15 cellular contexts compared by ENCODE assay signal in the genomic region with DNA sequence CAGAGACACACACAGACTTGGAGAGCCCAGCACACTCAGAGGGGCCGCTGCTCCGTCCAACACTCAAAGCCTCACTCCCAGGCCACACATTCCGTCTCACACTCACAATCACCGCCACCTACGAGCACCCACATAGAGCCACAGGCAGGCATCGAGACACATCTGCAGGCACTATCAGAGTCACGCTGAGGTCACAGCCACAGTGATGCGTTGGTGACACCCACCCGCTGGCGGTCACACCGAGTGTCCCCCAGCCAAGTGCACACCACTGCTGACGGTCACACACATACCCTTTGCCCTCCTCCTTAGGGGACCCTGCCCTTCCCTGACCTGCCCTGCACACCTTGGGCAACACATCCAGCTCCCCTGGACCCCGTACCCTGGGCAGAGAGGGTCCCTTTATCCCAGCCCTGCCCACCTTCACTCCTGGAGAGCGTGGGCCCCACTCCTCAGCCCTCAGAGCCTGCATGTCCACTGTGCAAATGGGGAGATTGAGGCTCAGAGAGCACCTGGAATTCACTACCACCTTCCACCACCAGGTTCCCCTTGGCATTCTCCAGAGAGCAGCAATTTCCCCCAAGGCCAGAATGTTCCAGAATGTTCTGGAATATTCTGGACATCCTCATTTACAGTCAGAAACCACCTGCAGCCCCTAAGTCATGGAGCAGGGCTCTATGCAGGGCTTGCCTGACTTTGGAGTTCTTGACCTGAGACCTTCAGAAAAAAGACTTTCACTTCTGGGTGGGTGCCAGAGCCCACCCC. TPM values are rescaled to one million over a fixed set of nuclear protein-coding genes. Genes with fewer than 3 reads are reported as not detected.
DNase-seq lines count a peak whose midpoint lies in the region; FAIRE-seq and TF ChIP-seq lines count a peak whose summit lies in the region.
"Had no signal": no experiment of that assay in that cellular context is flagged by ENCODE, and none has a peak within 500 bp of the region (broad histone marks: within the 10 kb centered on the region; RNA-seq: fewer than 3 reads in every experiment).

No MANE protein-coding gene starts in this region.

- H3K4me2 ChIP-seq in astrocyte (ENCODE audit: low read length), result no peak overlapping the region
- H3K4me2 ChIP-seq in trophoblast cell (ENCODE audit: low read length), result no peak overlapping the region
- H3K4me2 ChIP-seq: PC-9 had no signal

- H3K9me3 ChIP-seq in astrocyte (ENCODE audit: insufficient read depth, low read depth, low read length) (no peaks in the 10 kb centered on the region), trophoblast cell (ENCODE audit: insufficient read depth, low read depth, low read length) (peaks cover 1% of the 10 kb centered on the region)

- WGBS in trophoblast cell (ENCODE audit: extremely low coverage, insufficient coverage, insufficient read length), result no CpG with 5 or more reads among the region's 14 CpGs

- H3K9ac ChIP-seq in astrocyte (ENCODE audit: low read length) (no peak overlapping the region), trophoblast cell (ENCODE audit: low read length) (no peak overlapping the region)

- no peaks in the 10 kb centered on the region for H3K79me1 ChIP-seq in trophoblast cell (ENCODE audit: low read length)

- no peak overlapping the region for H4K12ac ChIP-seq in trophoblast cell (ENCODE audit: low read depth, low read length)

- H3K4me1 ChIP-seq in astrocyte (ENCODE audit: insufficient read depth, low read length), result no peaks in the 10 kb centered on the region
- peaks cover 0 to 3% of the 10 kb centered on the region in 2 experiments for H3K4me1 ChIP-seq in trophoblast cell (ENCODE audit: control insufficient read depth in 1 of 2, insufficient read depth in 2 of 2, low read length in 2 of 2)

- H3K27ac Mint-ChIP-seq in astrocyte (ENCODE audit: unreplicated experiment) (peak overlapping the region; percentile 1), mesothelial cell of epicardium (no peak overlapping the region)
- H3K27ac Mint-ChIP-seq: activated CD4-positive, alpha-beta memory T cell treated with anti-CD3 and anti-CD28 coated beads for 36 hours; activated naive CD4-positive, alpha-beta T cell treated with anti-CD3 and anti-CD28 coated beads, Interleukin-2, amount 10 ng/mL, durations not matched to agents 7 days and 5 days; CD4-positive, CD25-positive, alpha-beta regulatory T cell; T-helper 17 cell had no signal

- H3K79me2 ChIP-seq in astrocyte (ENCODE audit: insufficient read depth, low read length) (no peaks in the 10 kb centered on the region), trophoblast cell (ENCODE audit: control insufficient read depth, insufficient read depth, low read length, poor library complexity) (no peaks in the 10 kb centered on the region)

- H3K18ac ChIP-seq in trophoblast cell (ENCODE audit: low read length), result no peak overlapping the region

- H3K27me3 Mint-ChIP-seq in astrocyte (ENCODE audit: low read depth, unreplicated experiment) (peaks cover 45% of the 10 kb centered on the region), mesothelial cell of epicardium (ENCODE audit: low read depth) (no peaks in the 10 kb centered on the region)
- H3K27me3 Mint-ChIP-seq: activated CD4-positive, alpha-beta memory T cell treated with anti-CD3 and anti-CD28 coated beads for 36 hours had no signal

- no peak overlapping the region for H3K23ac ChIP-seq in trophoblast cell (ENCODE audit: low read length)

- peaks cover 4% of the 10 kb centered on the region for H3K27me3 ChIP-seq in astrocyte (ENCODE audit: insufficient read depth, low read length)
- H3K27me3 ChIP-seq in trophoblast cell (ENCODE audit: insufficient read depth, low read length), result no peaks in the 10 kb centered on the region

- H3K9me3 Mint-ChIP-seq in astrocyte (ENCODE audit: unreplicated experiment), result no peaks in the 10 kb centered on the region
- H3K9me3 Mint-ChIP-seq in mesothelial cell of epicardium, result no peaks in the 10 kb centered on the region
- H3K9me3 Mint-ChIP-seq: activated CD4-positive, alpha-beta memory T cell treated with anti-CD3 and anti-CD28 coated beads for 36 hours; activated naive CD4-positive, alpha-beta T cell treated with anti-CD3 and anti-CD28 coated beads, Interleukin-2, amount 10 ng/mL, durations not matched to agents 7 days and 5 days had no signal

- no peak overlapping the region for H2AFZ ChIP-seq in astrocyte (ENCODE audit: low read depth, low read length)
- H2AFZ ChIP-seq in trophoblast cell (ENCODE audit: insufficient read depth, low read length, poor library complexity), result no peak overlapping the region
- H2AFZ ChIP-seq: PC-9 had no signal

- no peak overlapping the region for H3K4me3 Mint-ChIP-seq in astrocyte (ENCODE audit: unreplicated experiment)
- H3K4me3 Mint-ChIP-seq in mesothelial cell of epicardium, result no peak overlapping the region
- H3K4me3 Mint-ChIP-seq: activated CD4-positive, alpha-beta memory T cell treated with anti-CD3 and anti-CD28 coated beads for 36 hours; activated naive CD4-positive, alpha-beta T cell treated with anti-CD3 and anti-CD28 coated beads, Interleukin-2, amount 10 ng/mL, durations not matched to agents 7 days and 5 days; CD4-positive, CD25-positive, alpha-beta regulatory T cell; T-helper 17 cell had no signal

- H4K8ac ChIP-seq in trophoblast cell (ENCODE audit: low read depth, low read length), result no peak overlapping the region

- no peak overlapping the region for H2BK5ac ChIP-seq in trophoblast cell (ENCODE audit: low read depth, low read length, poor library complexity)

- no peak overlapping the region for H2BK12ac ChIP-seq in trophoblast cell (ENCODE audit: low read length)

- no peak overlapping the region for H2BK120ac ChIP-seq in trophoblast cell (ENCODE audit: insufficient read depth, low read length, poor library complexity)

- peaks cover 6% of the 10 kb centered on the region for H3K4me1 Mint-ChIP-seq in astrocyte (ENCODE audit: low read depth, unreplicated experiment)
- peaks cover 1% of the 10 kb centered on the region for H3K4me1 Mint-ChIP-seq in mesothelial cell of epicardium
- H3K4me1 Mint-ChIP-seq: activated naive CD4-positive, alpha-beta T cell treated with anti-CD3 and anti-CD28 coated beads, Interleukin-2, amount 10 ng/mL, durations not matched to agents 7 days and 5 days had no signal

- H4K20me1 ChIP-seq in astrocyte (ENCODE audit: insufficient read depth, low read length), result no peaks in the 10 kb centered on the region

- no peak for FAIRE-seq in astrocyte (lab: Jason Lieb, UNC)

- H4K91ac ChIP-seq in trophoblast cell (ENCODE audit: low read depth, low read length), result no peak overlapping the region

- H3K27ac ChIP-seq in astrocyte (ENCODE audit: low read depth, low read length) (no peak overlapping the region), trophoblast cell (ENCODE audit: low read depth, low read length) (no peak overlapping the region)
- H3K27ac ChIP-seq: coronary artery, PC-9 had no signal

- H2AK5ac ChIP-seq in trophoblast cell (ENCODE audit: low read length), result no peak overlapping the region

- H3K36me3 ChIP-seq in astrocyte (ENCODE audit: insufficient read depth, low read length) (no peaks in the 10 kb centered on the region), trophoblast cell (ENCODE audit: control insufficient read depth in 1 of 2, insufficient read depth in 2 of 2, low read length in 2 of 2) (no peaks in the 10 kb centered on the region)

- H3K4me3 ChIP-seq in astrocyte (ENCODE audit: insufficient read depth, low read depth, low read length) (no peak overlapping the region), trophoblast cell (ENCODE audit: low read depth, low read length) (no peak overlapping the region)
- H3K4me3 ChIP-seq: coronary artery, PC-9 had no signal

- H3K36me3 Mint-ChIP-seq in astrocyte (ENCODE audit: low read depth, unreplicated experiment), result no peaks in the 10 kb centered on the region
- H3K36me3 Mint-ChIP-seq in mesothelial cell of epicardium, result no peaks in the 10 kb centered on the region
- H3K36me3 Mint-ChIP-seq: activated CD4-positive, alpha-beta memory T cell treated with anti-CD3 and anti-CD28 coated beads for 36 hours; activated naive CD4-positive, alpha-beta T cell treated with anti-CD3 and anti-CD28 coated beads, Interleukin-2, amount 10 ng/mL, durations not matched to agents 7 days and 5 days; CD4-positive, CD25-positive, alpha-beta regulatory T cell had no signal

- DNase-seq in astrocyte (ENCODE audit: low read depth) (no peak), mesothelial cell of epicardium (ENCODE audit: low spot score in 2 of 2, unreplicated experiment in 2 of 2) (no peak), NCI-H187 treated with DMSO at 0.1 percent for 48 hours (lab: John Stamatoyannopoulos, UW) (no peak), mucosa of gallbladder (ENCODE audit: low spot score) (no peak), trophoblast cell (no peak)
- DNase-seq: activated CD4-positive, alpha-beta memory T cell treated with anti-CD3 and anti-CD28 coated beads for 36 hours; activated naive CD4-positive, alpha-beta T cell treated with anti-CD3 and anti-CD28 coated beads, Interleukin-2, amount 10 ng/mL, durations not matched to agents 7 days and 5 days; CD4-positive, CD25-positive, alpha-beta regulatory T cell; NCI-H345; PC-9; stimulated activated CD4-positive, alpha-beta T cell treated with anti-CD3 and anti-CD28 coated beads, Interleukin-12 subunit alpha, Interleukin-12 subunit beta, amount 100 ng/mL, for 4 hours; T-helper 17 cell had no signal

- TF ChIP-seq CTCF in GM12873 (IDR thresholded peaks at IDR 0.05; ENCODE audit: insufficient read depth, low read depth, low read length, missing control alignments), result peak; percentile 31
- TF ChIP-seq CTCF in astrocyte (IDR thresholded peaks at IDR 0.05; ENCODE audit: insufficient read depth, low read depth, low read length), result peak; percentile 7
- TF ChIP-seq CTCF in mesothelial cell of epicardium (IDR thresholded peaks at IDR 0.05; ENCODE audit: unreplicated experiment), result peak; percentile 60

- H3K14ac ChIP-seq in trophoblast cell (ENCODE audit: low read length), result no peak overlapping the region

- no peak overlapping the region for H3K4ac ChIP-seq in trophoblast cell (ENCODE audit: low read depth, low read length)

RNA-seq across cellular contexts. Expression of a gene that starts 5.4 kb away (rescaled TPM):
- 0.30 and 0.41 TPM in 2 replicates for total RNA-seq in astrocyte
- 0.47 to 0.79 TPM (median 0.73 TPM) in 3 replicates for total RNA-seq in mesothelial cell of epicardium
- total RNA-seq in mucosa of gallbladder, result not detected
- polyA plus RNA-seq in trophoblast cell (2013), result 0.04 TPM in 2 replicates
- total RNA-seq: fibroblast of villous mesenchyme, PC-9 had no signal

RNA-seq across cellular contexts. Expression of a gene that starts 13.7 kb away (rescaled TPM):
- total RNA-seq in astrocyte (0.14 and 0.84 TPM in 2 replicates), mesothelial cell of epicardium (0.49 to 1.1 TPM (median 0.90 TPM) in 3 replicates), mucosa of gallbladder (127 TPM)
- 0.41 and 0.47 TPM in 2 replicates for polyA plus RNA-seq in trophoblast cell (2013)
- total RNA-seq: activated CD4-positive, alpha-beta memory T cell treated with anti-CD3 and anti-CD28 coated beads for 36 hours; CD4-positive, CD25-positive, alpha-beta regulatory T cell had no signal
- polyA plus RNA-seq: CD4-positive, CD25-positive, alpha-beta regulatory T cell had no signal

RNA-seq across cellular contexts. Expression of a gene that starts 25.4 kb away (rescaled TPM):
- total RNA-seq in astrocyte (0.09 TPM in 1 of 2 replicates, not detected in the other), mesothelial cell of epicardium (0.32 TPM in 1 of 3 replicates, not detected in the others), mucosa of gallbladder (81.2 TPM)
- 0.03 and 0.04 TPM in 2 replicates for polyA plus RNA-seq in trophoblast cell (2013)
- total RNA-seq: activated CD4-positive, alpha-beta memory T cell treated with anti-CD3 and anti-CD28 coated beads for 36 hours; CD4-positive, CD25-positive, alpha-beta regulatory T cell; fibroblast of villous mesenchyme; T-helper 17 cell had no signal
- polyA plus RNA-seq: CD4-positive, CD25-positive, alpha-beta regulatory T cell had no signal

RNA-seq across cellular contexts. Expression of a gene that starts 38.7 kb away (rescaled TPM):
- total RNA-seq in astrocyte (286 and 305 TPM in 2 replicates), mesothelial cell of epicardium (229 to 235 TPM (median 233 TPM) in 3 replicates), mucosa of gallbladder (244 TPM)
- 291 and 293 TPM in 2 replicates for polyA plus RNA-seq in trophoblast cell (2013)

RNA-seq across cellular contexts. Expression of a gene that starts 39.8 kb away (rescaled TPM):
- total RNA-seq in astrocyte (3.9 and 4.2 TPM in 2 replicates), mesothelial cell of epicardium (11.0 to 12.3 TPM (median 11.0 TPM) in 3 replicates), mucosa of gallbladder (12.7 TPM)
- polyA plus RNA-seq in trophoblast cell (2013), result 3.1 and 3.2 TPM in 2 replicates

Comparison
In these comparisons a context has a peak if more than half of its experiments do, and no peak if none do; other contexts are left out.
1. CTCF ChIP-seq: peak in every context shown above with its lines; median percentile 60 in mesothelial cell of epicardium; 31 in GM12873; 7 in astrocyte.
2. RNA of a gene that starts 13.7 kb away (total RNA-seq): 127 TPM in mucosa of gallbladder (single experiment); 0.14 to 0.84 TPM in astrocyte and 0.49 to 1.1 TPM in mesothelial cell of epicardium; every median in the first group is over 10 times any median in the second.
3. RNA of a gene that starts 25.4 kb away (total RNA-seq): 81.2 TPM in mucosa of gallbladder (single experiment); 0.09 TPM in astrocyte and 0.32 TPM in mesothelial cell of epicardium; every median in the first group is over 10 times any median in the second.